Comparison of ENCODE assay signal across 8 cellular contexts in genomic region chr1:247390116-247390791, GRCh38. TPM values are rescaled to one million over a fixed set of nuclear protein-coding genes. Genes with fewer than 3 reads are reported as not detected.
DNase-seq lines count a peak whose midpoint lies in the region; ATAC-seq lines count a peak whose summit lies in the region.

No MANE protein-coding gene starts in this region.

- H3K9me3 ChIP-seq in BLaER1: no peaks in the 10 kb centered on the region

- H3K27ac ChIP-seq in BLaER1: peak overlapping the region; percentile 44

- H3K4me2 ChIP-seq in BLaER1: peak overlapping the region; percentile 68

- ATAC-seq in GM19328 (IDR thresholded peaks at IDR 0.05; ENCODE audit: unreplicated experiment) (peak; percentile 99), HG03432 (IDR thresholded peaks at IDR 0.05; ENCODE audit: unreplicated experiment) (peak; percentile 100), left lobe of liver (peak; percentile 100)
- ATAC-seq in activated CD4-positive, CD25-positive, alpha-beta regulatory T cell treated with anti-CD3 and anti-CD28 coated beads, Interleukin-2, amount 50 U/mL, for 24 hours: peak; percentile 99

- no peaks in the 10 kb centered on the region for H3K36me3 ChIP-seq in BLaER1

- H4K20me1 ChIP-seq in BLaER1: no peaks in the 10 kb centered on the region

- H3K4me1 ChIP-seq in BLaER1: peaks cover 34% of the 10 kb centered on the region

- peak; percentile 22 for DNase-seq in NCI-H446 treated with DMSO at 0.1 percent for 48 hours (lab: John Stamatoyannopoulos, UW)
- peak; percentile 85 for DNase-seq in cerebellar cortex (ENCODE audit: low spot score)
- peak; percentile 77 for DNase-seq in left lobe of liver (ENCODE audit: low spot score)
- DNase-seq in stimulated activated CD4-positive, alpha-beta T cell treated with anti-CD3 and anti-CD28 coated beads, Interleukin-4, amount 100 ng/mL, for 1 hour: peak; percentile 74

- peak overlapping the region; percentile 33; the same call in 1 of the 2 replicates for H3K4me3 ChIP-seq in BLaER1

- no peaks in the 10 kb centered on the region for H3K27me3 ChIP-seq in BLaER1

- H3K9ac ChIP-seq in BLaER1: peak overlapping the region; percentile 40; the same call in 1 of the 2 replicates

RNA-seq across cellular contexts. Expression of gene NLRP3, which starts 25.7 kb away (rescaled TPM):
- total RNA-seq in left lobe of liver: 0.33 TPM

RNA-seq across cellular contexts. Expression of gene ZNF496, which starts 58.6 kb away (rescaled TPM):
- 4.4 TPM for total RNA-seq in left lobe of liver

Comparison
In these comparisons a context has a peak if more than half of its experiments do, and no peak if none do; other contexts are left out.
1. Peak in every context shown above with its lines: DNase-seq, ATAC-seq, H3K4me3 ChIP-seq and H3K27ac ChIP-seq.
2. DNase-seq: peak in every context shown above with its lines; median percentile 85 in cerebellar cortex; 77 in left lobe of liver; 74 in stimulated activated CD4-positive, alpha-beta T cell treated with anti-CD3 and anti-CD28 coated beads, Interleukin-4, amount 100 ng/mL, for 1 hour; 22 in NCI-H446 treated with DMSO at 0.1 percent for 48 hours.